Comparison of ENCODE assay signal across 2 cellular contexts in genomic region chr19:52369463-52370340, GRCh38.
TF ChIP-seq lines count a peak whose summit lies in the region.

Gene ZNF880, plus strand, starts transcription at chr19:52369923. Its CDS starts 43 bp downstream, at chr19:52369966.

TF ChIP-seq in liver, 16 proteins besides CTCF, POLR2A, EP300 and RAD21:
- TF ChIP-seq RXRA (IDR thresholded peaks at IDR 0.05), result no peak
- no peak for TF ChIP-seq ZBTB33 (IDR thresholded peaks at IDR 0.05)
- TF ChIP-seq NR2F2 (IDR thresholded peaks at IDR 0.05), result no peak
- TF ChIP-seq REST (IDR thresholded peaks at IDR 0.05), result no peak
- TF ChIP-seq MAX (IDR thresholded peaks at IDR 0.05), result peak; percentile 11
- no peak for TF ChIP-seq HNF4G (IDR thresholded peaks at IDR 0.05)
- TF ChIP-seq JUND (IDR thresholded peaks at IDR 0.05), result no peak
- no peak for TF ChIP-seq HNF4A (conservative IDR thresholded peaks at IDR 0.05)
- TF ChIP-seq YY1 (IDR thresholded peaks at IDR 0.05), result no peak
- no peak for TF ChIP-seq TAF1 (conservative IDR thresholded peaks at IDR 0.05)
- TF ChIP-seq GABPA (IDR thresholded peaks at IDR 0.05 in 1 of 2, conservative IDR thresholded peaks at IDR 0.05 in 1 of 2), result peak in 1 of 2 donors; percentile 90
- TF ChIP-seq FOXA1 (IDR thresholded peaks at IDR 0.05), result no peak

TF ChIP-seq in HepG2, 621 proteins besides CTCF, POLR2A, EP300 and RAD21:
- no peak for TF ChIP-seq ZNF720 (CRISPR knock-in tag; IDR thresholded peaks at IDR 0.05)
- no peak for TF ChIP-seq SP1 (IDR thresholded peaks at IDR 0.05)
- no peak for TF ChIP-seq SP1 (CRISPR knock-in tag; IDR thresholded peaks at IDR 0.05)
- TF ChIP-seq ZNF83 (CRISPR knock-in tag; IDR thresholded peaks at IDR 0.05; ENCODE audit: borderline replicate concordance), result no peak
- no peak for TF ChIP-seq MAZ (IDR thresholded peaks at IDR 0.05; ENCODE audit: borderline replicate concordance, low read depth, low read length)
- no peak for TF ChIP-seq MAZ (CRISPR knock-in tag; IDR thresholded peaks at IDR 0.05; ENCODE audit: low read depth)
- no peak for TF ChIP-seq GRHL1 (CRISPR knock-in tag; conservative IDR thresholded peaks at IDR 0.05)
- no peak for TF ChIP-seq USF2 (IDR thresholded peaks at IDR 0.05; ENCODE audit: low read depth, low read length)
- TF ChIP-seq USF2 (CRISPR knock-in tag; IDR thresholded peaks at IDR 0.05; ENCODE audit: borderline replicate concordance), result no peak
- no peak for TF ChIP-seq ZNF335 (CRISPR knock-in tag; IDR thresholded peaks at IDR 0.05)
- TF ChIP-seq NFRKB (IDR thresholded peaks at IDR 0.05), result no peak
- TF ChIP-seq GABPB1 (CRISPR knock-in tag; IDR thresholded peaks at IDR 0.05), result no peak
- TF ChIP-seq ATF3 (CRISPR knock-in tag; IDR thresholded peaks at IDR 0.05), result no peak
